8 cellular contexts compared by ENCODE assay signal in genomic region chr22:40534379-40535188, GRCh38.
A peak's percentile ranks its signal among the peaks of the same experiment; 100 is the strongest.
DNase-seq lines count a peak whose midpoint lies in the region; ATAC-seq and TF ChIP-seq lines count a peak whose summit lies in the region.

No MANE protein-coding gene starts in this region.

- intact Hi-C loops in natural killer cell (cut with micrococcal nuclease) = no loop called here

- H3K27me3 Mint-ChIP-seq in natural killer cell (ENCODE audit: low read depth in 2 of 2) = no peaks in the 10 kb centered on the region

- H3K27ac Mint-ChIP-seq in natural killer cell = peak overlapping the region; percentile 87 to 88

- H2AFZ ChIP-seq in OCI-LY3 (ENCODE audit: low read depth, low read length) = no peak overlapping the region

- no peaks in the 10 kb centered on the region for H3K9me3 Mint-ChIP-seq in natural killer cell

- no peak for ATAC-seq in natural killer cell

- peak overlapping the region; percentile 70 for H3K4me3 ChIP-seq in OCI-LY3 (ENCODE audit: low read length)

- peaks cover 62% of the 10 kb centered on the region for H3K4me1 ChIP-seq in OCI-LY3 (ENCODE audit: low read length)

- H3K79me2 ChIP-seq in OCI-LY3 (ENCODE audit: low read length) = peaks cover 44% of the 10 kb centered on the region

- H3K36me3 ChIP-seq in OCI-LY3 (replicated peaks; ENCODE audit: low read depth, low read length) = no peaks in the 10 kb centered on the region

- TF ChIP-seq CTCF in OCI-LY3 (IDR thresholded peaks at IDR 0.05; ENCODE audit: low read depth, low read length) = no peak
- no peak for TF ChIP-seq CTCF in natural killer cell (IDR thresholded peaks at IDR 0.05)

- peak overlapping the region; percentile 75 for H3K4me3 Mint-ChIP-seq in natural killer cell

- peaks cover 37 to 45% of the 10 kb centered on the region in 2 donors for H3K4me1 Mint-ChIP-seq in natural killer cell

- no peaks in the 10 kb centered on the region for H3K36me3 Mint-ChIP-seq in natural killer cell

- peak overlapping the region; percentile 67 for H3K27ac ChIP-seq in OCI-LY3 (ENCODE audit: low read length)

- DNase-seq in NCI-H82 (lab: John Stamatoyannopoulos, UW) (peak; percentile 45), NCI-H82 treated with DMSO at 0.1 percent for 48 hours (lab: John Stamatoyannopoulos, UW; ENCODE audit: unreplicated experiment) (no peak), dermis blood vessel endothelial cell (peak; percentile 33), natural killer cell (no peak), GOT3 (lab: John Stamatoyannopoulos, UW) (no peak), NCI-H524 (lab: John Stamatoyannopoulos, UW) (no peak), NCI-H187 treated with DMSO at 0.1 percent for 48 hours (lab: John Stamatoyannopoulos, UW) (no peak)

- H4K20me1 ChIP-seq in OCI-LY3 (ENCODE audit: insufficient read depth, low read length) = no peaks in the 10 kb centered on the region; the same call in 1 of the 2 replicates

- peak overlapping the region; percentile 62 for H3K9ac ChIP-seq in OCI-LY3 (ENCODE audit: low read length)

- no peaks in the 10 kb centered on the region for H3K27me3 ChIP-seq in OCI-LY3 (ENCODE audit: low read depth, low read length)

- peak overlapping the region; percentile 67 for H3K4me2 ChIP-seq in OCI-LY3 (ENCODE audit: low read length)

- H3K9me3 ChIP-seq in OCI-LY3 (ENCODE audit: insufficient read depth, low read length) = no peaks in the 10 kb centered on the region

Comparison
In these comparisons a context has a peak if more than half of its experiments do, and no peak if none do; other contexts are left out.
1. DNase-seq: peak in NCI-H82 (single experiment) and dermis blood vessel endothelial cell (single experiment); none in NCI-H82 treated with DMSO at 0.1 percent for 48 hours (single experiment), natural killer cell (single experiment), GOT3 (single experiment), NCI-H524 (0 of 2) and NCI-H187 treated with DMSO at 0.1 percent for 48 hours (single experiment).